Comparison of ENCODE assay signal across 16 cellular contexts in genomic region chr9:134206317-134207300, GRCh38. TPM values are rescaled to one million over a fixed set of nuclear protein-coding genes. Genes with fewer than 3 reads are reported as not detected.
DNase-seq lines count a peak whose midpoint lies in the region; ATAC-seq and TF ChIP-seq lines count a peak whose summit lies in the region.
"Had no signal": no experiment of that assay in that cellular context is flagged by ENCODE, and none has a peak within 500 bp of the region (broad histone marks: within the 10 kb centered on the region; RNA-seq: fewer than 3 reads in every experiment).

No MANE protein-coding gene starts in this region.

- intact Hi-C loops in breast epithelium (cut with DNase I; ENCODE audit: low total_unique reads) (no loop called here), MCF 10A (cut with micrococcal nuclease) (no loop called here), upper lobe of right lung (cut with DNase I) (no loop called here)

- in situ Hi-C loops in G401 (cut with HindIII; ENCODE audit: low sequenced_read_pairs): no loop called here

- CTCF ChIA-PET in MCF 10A (lab: Yijun Ruan, JAX): interaction anchor here (0.6 kb wide), 1 partner anchor 209 kb away, joined by 3 read pairs; no protein-coding TSS in a partner anchor

- no peaks in the 10 kb centered on the region for H3K27me3 ChIP-seq in breast epithelium
- H3K27me3 ChIP-seq in neural progenitor cell: no peaks in the 10 kb centered on the region
- no peaks in the 10 kb centered on the region for H3K27me3 ChIP-seq in upper lobe of right lung

- TF ChIP-seq POLR2A in breast epithelium (IDR thresholded peaks at IDR 0.05): no peak

- H3K36me3 ChIP-seq in breast epithelium (no peaks in the 10 kb centered on the region), neural progenitor cell (no peaks in the 10 kb centered on the region), upper lobe of right lung (no peaks in the 10 kb centered on the region)

- H3K36me3 Mint-ChIP-seq in MCF 10A (ENCODE audit: insufficient read depth, unreplicated experiment) (no peaks in the 10 kb centered on the region), chondrocyte (ENCODE audit: low read depth) (peaks cover 3% of the 10 kb centered on the region), neural progenitor cell (no peaks in the 10 kb centered on the region)

- H3K4me1 ChIP-seq in breast epithelium (peaks cover 8% of the 10 kb centered on the region in 2 donors), neural progenitor cell (peaks cover 2% of the 10 kb centered on the region), upper lobe of right lung (peaks cover 4% of the 10 kb centered on the region)
- H3K4me1 ChIP-seq: foreskin keratinocyte, parathyroid adenoma had no signal

- H3K4me1 Mint-ChIP-seq in MCF 10A (ENCODE audit: insufficient read depth, unreplicated experiment) (no peaks in the 10 kb centered on the region), chondrocyte (ENCODE audit: low read depth) (peaks cover 19% of the 10 kb centered on the region), neural progenitor cell (peaks cover 32% of the 10 kb centered on the region)
- H3K4me1 Mint-ChIP-seq: activated naive CD4-positive, alpha-beta T cell treated with anti-CD3 and anti-CD28 coated beads, Interleukin-2, amount 50 U/mL, for 24 hours had no signal

- H3K9ac ChIP-seq in neural progenitor cell: no peak overlapping the region
- H3K9ac ChIP-seq: parathyroid adenoma had no signal

- H3K9me3 ChIP-seq in breast epithelium (peaks cover 0 to 20% of the 10 kb centered on the region in 2 donors), neural progenitor cell (ENCODE audit: low read depth) (no peaks in the 10 kb centered on the region), upper lobe of right lung (no peaks in the 10 kb centered on the region)

- BruUV-seq in MCF 10A (replicated peaks; lab: Mats Ljungman, UMichigan): no TSS peak

- no peak overlapping the region for H3K4me3 Mint-ChIP-seq in MCF 10A (ENCODE audit: unreplicated experiment)
- no peak overlapping the region for H3K4me3 Mint-ChIP-seq in chondrocyte (ENCODE audit: unreplicated experiment)
- H3K4me3 Mint-ChIP-seq in neural progenitor cell: no peak overlapping the region
- H3K4me3 Mint-ChIP-seq: activated naive CD4-positive, alpha-beta T cell treated with anti-CD3 and anti-CD28 coated beads, Interleukin-2, amount 50 U/mL, for 24 hours; dendritic cell treated with granulocyte-macrophage colony-stimulating factor and Interleukin-4, amounts not matched to agents 40 ng/mL and 50 ng/mL, for 4 days; T-helper 1 cell treated with Interleukin-12 subunit alpha and Interleukin-12 subunit beta and Interleukin-4 antibody, amounts not matched to agents 30 μg/mL and 1 μg/mL, for 36 hours had no signal

- POLR2A ChIA-PET in MCF 10A (lab: Yijun Ruan, JAX): no interaction called here

- no peaks in the 10 kb centered on the region for H4K20me1 ChIP-seq in neural progenitor cell (ENCODE audit: low read depth)

- H3K4me3 ChIP-seq in breast epithelium: no peak overlapping the region
- no peak overlapping the region for H3K4me3 ChIP-seq in neural progenitor cell
- H3K4me3 ChIP-seq in upper lobe of right lung: no peak overlapping the region
- H3K4me3 ChIP-seq: tibial artery had no signal

- H3K9me3 Mint-ChIP-seq in MCF 10A (ENCODE audit: unreplicated experiment) (no peaks in the 10 kb centered on the region), chondrocyte (ENCODE audit: low read depth) (peaks cover 16% of the 10 kb centered on the region), neural progenitor cell (peaks cover 3% of the 10 kb centered on the region)
- H3K9me3 Mint-ChIP-seq: T-helper 1 cell treated with Interleukin-12 subunit alpha and Interleukin-12 subunit beta and Interleukin-4 antibody, amounts not matched to agents 30 μg/mL and 1 μg/mL, for 36 hours had no signal

- H3K27me3 Mint-ChIP-seq in MCF 10A (ENCODE audit: insufficient read depth, unreplicated experiment) (peaks cover 46% of the 10 kb centered on the region), chondrocyte (ENCODE audit: low read depth) (no peaks in the 10 kb centered on the region), neural progenitor cell (ENCODE audit: insufficient read depth, low read depth) (peaks cover 2% of the 10 kb centered on the region)
- H3K27me3 Mint-ChIP-seq: activated naive CD4-positive, alpha-beta T cell treated with anti-CD3 and anti-CD28 coated beads, Interleukin-2, amount 50 U/mL, for 24 hours had no signal

- no peak overlapping the region for H2AFZ ChIP-seq in neural progenitor cell (replicated peaks)
- H2AFZ ChIP-seq: parathyroid adenoma had no signal

- H3K27ac ChIP-seq in breast epithelium (peak overlapping the region; percentile 10 to 55), neural progenitor cell (no peak overlapping the region), upper lobe of right lung (no peak overlapping the region)
- H3K27ac ChIP-seq: foreskin keratinocyte, parathyroid adenoma, tibial artery had no signal

- no peaks in the 10 kb centered on the region for H3K79me2 ChIP-seq in neural progenitor cell (ENCODE audit: low read depth)
- H3K79me2 ChIP-seq: parathyroid adenoma had no signal

- DNase-seq in breast epithelium (ENCODE audit: low spot score in 2 of 2) (no peak), MCF 10A (ENCODE audit: unreplicated experiment) (no peak), chondrocyte (ENCODE audit: low spot score) (peak; percentile 60), neural progenitor cell (ENCODE audit: low spot score) (no peak), upper lobe of right lung (peak; percentile 40), EL (no peak), G401 (ENCODE audit: low spot score) (no peak)
- no peak for DNase-seq in stimulated activated CD4-positive, alpha-beta T cell treated with anti-CD3 and anti-CD28 coated beads, Interleukin-2, amount 100 ng/mL, for 24 hours
- DNase-seq: activated CD4-positive, alpha-beta T cell treated with anti-CD3 and anti-CD28 coated beads, Interleukin-2, amount 50 U/mL, for 48 hours; foreskin keratinocyte; left colon had no signal

- H3K27ac Mint-ChIP-seq in MCF 10A (ENCODE audit: low read depth, unreplicated experiment) (no peak overlapping the region), chondrocyte (ENCODE audit: unreplicated experiment) (no peak overlapping the region), neural progenitor cell (peak overlapping the region; percentile 82)
- H3K27ac Mint-ChIP-seq: activated naive CD4-positive, alpha-beta T cell treated with anti-CD3 and anti-CD28 coated beads, Interleukin-2, amount 50 U/mL, for 24 hours; dendritic cell treated with granulocyte-macrophage colony-stimulating factor and Interleukin-4, amounts not matched to agents 40 ng/mL and 50 ng/mL, for 4 days; T-helper 1 cell treated with Interleukin-12 subunit alpha and Interleukin-12 subunit beta and Interleukin-4 antibody, amounts not matched to agents 30 μg/mL and 1 μg/mL, for 36 hours had no signal

- no peak for ATAC-seq in upper lobe of right lung
- ATAC-seq: foreskin keratinocyte, left colon had no signal

- H3K4me2 ChIP-seq in neural progenitor cell: no peak overlapping the region

- no peak for TF ChIP-seq CTCF in breast epithelium (IDR thresholded peaks at IDR 0.05)
- no peak for TF ChIP-seq CTCF in MCF 10A (IDR thresholded peaks at IDR 0.05; ENCODE audit: unreplicated experiment)
- no peak for TF ChIP-seq CTCF in chondrocyte (IDR thresholded peaks at IDR 0.05)
- TF ChIP-seq CTCF in neural progenitor cell (IDR thresholded peaks at IDR 0.05): no peak
- no peak for TF ChIP-seq CTCF in upper lobe of right lung (IDR thresholded peaks at IDR 0.05)

- no peaks in the 10 kb centered on the region for H3F3A ChIP-seq in neural progenitor cell (ENCODE audit: low read depth)

RNA-seq across cellular contexts. Expression of gene RNU6ATAC, which starts 42.2 kb away (rescaled TPM):
- total RNA-seq in breast epithelium: not detected
- 21.0 and 53.3 TPM in 2 replicates for total RNA-seq in MCF 10A (2022)
- 27.7 to 40.8 TPM (median 32.9 TPM) in 3 replicates for total RNA-seq in chondrocyte
- not detected in 2 replicates for total RNA-seq in neural progenitor cell (ENCODE audit: low replicate concordance)
- 172 TPM for total RNA-seq in upper lobe of right lung
- not detected in 2 replicates for total RNA-seq in G401 (2014; rRNA removed; shearing (Covaris generic))
- total RNA-seq: foreskin keratinocyte had no signal

Comparison
In these comparisons a context has a peak if more than half of its experiments do, and no peak if none do; other contexts are left out.
1. RNA of gene RNU6ATAC, which starts 42.2 kb away (total RNA-seq): 172 TPM in upper lobe of right lung (single experiment), 27.7 to 40.8 TPM in chondrocyte and 21.0 to 53.3 TPM in MCF 10A; not detected in breast epithelium, not detected in neural progenitor cell and not detected in G401; every median in the first group is over 10 times any median in the second.
2. DNase-seq: peak in chondrocyte (single experiment) and upper lobe of right lung (single experiment); none in breast epithelium (0 of 2), MCF 10A (single experiment), neural progenitor cell (single experiment), EL (single experiment), G401 (single experiment) and stimulated activated CD4-positive, alpha-beta T cell treated with anti-CD3 and anti-CD28 coated beads, Interleukin-2, amount 100 ng/mL, for 24 hours (0 of 2).
3. H3K27ac ChIP-seq: peak in breast epithelium (2 of 2); none in neural progenitor cell (single experiment) and upper lobe of right lung (single experiment).